In genomic region chr5:179866241-179867078, GRCh38 we compare ENCODE assay signal across 10 cellular contexts. TPM values are rescaled to one million over a fixed set of nuclear protein-coding genes. Genes with fewer than 3 reads are reported as not detected.
DNase-seq lines count a peak whose midpoint lies in the region; ATAC-seq and TF ChIP-seq lines count a peak whose summit lies in the region.
"Had no signal": no experiment of that assay in that cellular context is flagged by ENCODE, and none has a peak within 500 bp of the region (broad histone marks: within the 10 kb centered on the region; RNA-seq: fewer than 3 reads in every experiment).

No MANE protein-coding gene starts in this region.

- H3K9me3 Mint-ChIP-seq in CD14-positive monocyte: peaks cover 0 to 6% (median 0%) of the 10 kb centered on the region in 7 donors
- peaks cover 10% of the 10 kb centered on the region for H3K9me3 Mint-ChIP-seq in GM23338
- no peaks in the 10 kb centered on the region for H3K9me3 Mint-ChIP-seq in activated CD8-positive, alpha-beta T cell treated with anti-CD3 and anti-CD28 coated beads, Interleukin-2, amount 10 ng/mL, durations not matched to agents 7 days and 5 days (ENCODE audit: insufficient read depth)

- no peaks in the 10 kb centered on the region for H3K36me3 ChIP-seq in GM23338 (ENCODE audit: insufficient read depth)
- peaks cover 3% of the 10 kb centered on the region for H3K36me3 ChIP-seq in breast epithelium

- POLR2A ChIA-PET in activated CD8-positive, alpha-beta T cell treated with anti-CD3 and anti-CD28 coated beads, Interleukin-2, amount 10 ng/mL, durations not matched to agents 7 days and 5 days (lab: Charles Lee): no interaction called here

- H3K27ac ChIP-seq in GM23338 (ENCODE audit: low read depth) (no peak overlapping the region), breast epithelium (no peak overlapping the region)
- H3K27ac ChIP-seq: body of pancreas, parathyroid adenoma had no signal

- TF ChIP-seq CTCF in CD14-positive monocyte (IDR thresholded peaks at IDR 0.05) (no peak), GM23338 (conservative IDR thresholded peaks at IDR 0.05; ENCODE audit: low read depth in 2 of 2) (peak in 1 of 2 experiments; percentile 33; a peak in 3 of 4 replicates), breast epithelium (IDR thresholded peaks at IDR 0.05) (no peak)

- H3K27ac Mint-ChIP-seq in CD14-positive monocyte (peak overlapping the region in 2 of 7 donors; percentile 5 to 12), GM23338 (no peak overlapping the region)
- H3K27ac Mint-ChIP-seq in activated CD8-positive, alpha-beta T cell treated with anti-CD3 and anti-CD28 coated beads, Interleukin-2, amount 10 ng/mL, durations not matched to agents 7 days and 5 days: no peak overlapping the region

- H3K79me2 ChIP-seq in GM23338 (replicated peaks; ENCODE audit: insufficient read depth): no peaks in the 10 kb centered on the region
- H3K79me2 ChIP-seq: parathyroid adenoma had no signal

- H3K36me3 Mint-ChIP-seq in CD14-positive monocyte (peaks cover 79 to 88% of the 10 kb centered on the region in 2 donors), GM23338 (ENCODE audit: low read depth) (peaks cover 53% of the 10 kb centered on the region)
- H3K36me3 Mint-ChIP-seq in activated CD8-positive, alpha-beta T cell treated with anti-CD3 and anti-CD28 coated beads, Interleukin-2, amount 10 ng/mL, durations not matched to agents 7 days and 5 days (ENCODE audit: low read depth): peaks cover 28% of the 10 kb centered on the region

- TF ChIP-seq POLR2A in breast epithelium (IDR thresholded peaks at IDR 0.05): no peak

- intact Hi-C loops in CD14-positive monocyte (cut with micrococcal nuclease): no loop called here
- intact Hi-C loops in breast epithelium (cut with DNase I; ENCODE audit: low total_unique reads): no loop called here

- no peak overlapping the region for H3K4me2 ChIP-seq in GM23338

- H3K4me3 Mint-ChIP-seq in CD14-positive monocyte (no peak overlapping the region), GM23338 (no peak overlapping the region)
- no peak overlapping the region for H3K4me3 Mint-ChIP-seq in activated CD8-positive, alpha-beta T cell treated with anti-CD3 and anti-CD28 coated beads, Interleukin-2, amount 10 ng/mL, durations not matched to agents 7 days and 5 days

- CTCF ChIA-PET in activated CD8-positive, alpha-beta T cell treated with anti-CD3 and anti-CD28 coated beads, Interleukin-2, amount 10 ng/mL, durations not matched to agents 7 days and 5 days (lab: Charles Lee): interaction anchor here (0.7 to 1.3 kb wide), 2 partner anchors 10 to 224 kb away, joined by 3 read pairs; no protein-coding TSS in a partner anchor

- H3K4me3 ChIP-seq in GM23338: no peak overlapping the region
- no peak overlapping the region for H3K4me3 ChIP-seq in breast epithelium
- H3K4me3 ChIP-seq: body of pancreas had no signal

- H3K4me1 ChIP-seq in GM23338 (ENCODE audit: insufficient read depth) (no peaks in the 10 kb centered on the region), breast epithelium (no peaks in the 10 kb centered on the region)
- H3K4me1 ChIP-seq: body of pancreas, parathyroid adenoma had no signal

- no peak for ATAC-seq in GM23338
- ATAC-seq in activated CD8-positive, alpha-beta T cell treated with anti-CD3 and anti-CD28 coated beads, Interleukin-2, amount 10 ng/mL, durations not matched to agents 7 days and 5 days: peak; percentile 41
- peak; percentile 17 for ATAC-seq in left lobe of liver
- ATAC-seq in GM19023 (IDR thresholded peaks at IDR 0.05; ENCODE audit: unreplicated experiment): no peak
- ATAC-seq in GM21515 (IDR thresholded peaks at IDR 0.05; ENCODE audit: unreplicated experiment): no peak
- no peak for ATAC-seq in GM18502 (IDR thresholded peaks at IDR 0.05; ENCODE audit: poor library complexity, unreplicated experiment)
- ATAC-seq: body of pancreas had no signal

- no peak overlapping the region for H2AFZ ChIP-seq in GM23338
- H2AFZ ChIP-seq: parathyroid adenoma had no signal

- H3K27me3 ChIP-seq in GM23338 (ENCODE audit: insufficient read depth) (no peaks in the 10 kb centered on the region), breast epithelium (no peaks in the 10 kb centered on the region)
- H3K27me3 ChIP-seq: body of pancreas had no signal

- H3K27me3 Mint-ChIP-seq in CD14-positive monocyte (ENCODE audit: low read depth in 3 of 3) (peaks cover 0 to 2% (median 0%) of the 10 kb centered on the region in 3 donors), GM23338 (ENCODE audit: insufficient read depth, low read depth, poor library complexity) (peaks cover 7% of the 10 kb centered on the region)
- H3K27me3 Mint-ChIP-seq in activated CD8-positive, alpha-beta T cell treated with anti-CD3 and anti-CD28 coated beads, Interleukin-2, amount 10 ng/mL, durations not matched to agents 7 days and 5 days (ENCODE audit: low read depth): no peaks in the 10 kb centered on the region

- DNase-seq in CD14-positive monocyte (ENCODE audit: low spot score) (peak; percentile 31), GM23338 (ENCODE audit: low spot score) (peak; percentile 24), left lobe of liver (ENCODE audit: low spot score) (no peak), breast epithelium (ENCODE audit: low spot score in 2 of 2) (no peak)
- no peak for DNase-seq in activated CD8-positive, alpha-beta T cell treated with anti-CD3 and anti-CD28 coated beads, Interleukin-2, amount 10 ng/mL, durations not matched to agents 7 days and 5 days
- DNase-seq: body of pancreas had no signal

- H3K4me1 Mint-ChIP-seq in CD14-positive monocyte (peaks cover 8% of the 10 kb centered on the region), GM23338 (peaks cover 10% of the 10 kb centered on the region)
- H3K4me1 Mint-ChIP-seq in activated CD8-positive, alpha-beta T cell treated with anti-CD3 and anti-CD28 coated beads, Interleukin-2, amount 10 ng/mL, durations not matched to agents 7 days and 5 days (ENCODE audit: low read depth): peaks cover 2% of the 10 kb centered on the region

- H3F3A ChIP-seq in GM23338 (replicated peaks; ENCODE audit: low read depth): peaks cover 8% of the 10 kb centered on the region; the same call in 1 of the 2 replicates

- peaks cover 0 to 6% of the 10 kb centered on the region in 2 donors for H3K9me3 ChIP-seq in breast epithelium
- H3K9me3 ChIP-seq: body of pancreas had no signal

- no peaks in the 10 kb centered on the region; the same call in 1 of the 2 replicates for H4K20me1 ChIP-seq in GM23338 (replicated peaks; ENCODE audit: insufficient read depth)

- H3K9me2 ChIP-seq in GM23338 (ENCODE audit: insufficient read depth): no peaks in the 10 kb centered on the region

TF ChIP-seq in GM23338, 12 proteins besides CTCF, POLR2A, EP300 and RAD21 (continues in another document):
- no peak for TF ChIP-seq ZNF331 (CRISPR knock-in tag; IDR thresholded peaks at IDR 0.05; ENCODE audit: low read depth)

RNA-seq across cellular contexts. Expression of gene MRNIP, which starts 7.8 kb away (rescaled TPM):
- polyA plus RNA-seq in CD14-positive monocyte (1 to 10 TPM; 1.2 to 1.4 TPM), GM23338 (2016; fragmentation: Nextera tagmentation; extraction: Ambion mirVana) (18.0 and 18.2 TPM in 2 replicates)
- total RNA-seq in GM23338 (2014; rRNA removed; shearing (Covaris generic)): 29.4 and 34.4 TPM in 2 replicates
- total RNA-seq in activated CD8-positive, alpha-beta T cell treated with anti-CD3 and anti-CD28 coated beads, Interleukin-2, amount 10 ng/mL, durations not matched to agents 7 days and 5 days: 10 to 100 TPM; 16.1 to 17.1 TPM
- total RNA-seq in left lobe of liver (12.8 TPM), breast epithelium (10 to 100 TPM; 32.3 to 67.2 (median 48.8) TPM)

RNA-seq across cellular contexts. Expression of gene TBC1D9B, which starts 41.2 kb away (rescaled TPM):
- polyA plus RNA-seq in CD14-positive monocyte (10 to 100 TPM; 13.4 to 26.3 TPM), GM23338 (2016; fragmentation: Nextera tagmentation; extraction: Ambion mirVana) (17.1 and 19.0 TPM in 2 replicates)
- total RNA-seq in GM23338 (2014; rRNA removed; shearing (Covaris generic)): 34.5 and 38.0 TPM in 2 replicates
- total RNA-seq in activated CD8-positive, alpha-beta T cell treated with anti-CD3 and anti-CD28 coated beads, Interleukin-2, amount 10 ng/mL, durations not matched to agents 7 days and 5 days: 10 to 100 TPM; 70.5 to 72.7 TPM
- total RNA-seq in left lobe of liver (107 TPM), breast epithelium (100 to 1,000 TPM in 2 of 3 donors, 10 to 100 TPM in 1; 73.5 to 143 (median 105) TPM)

RNA-seq across cellular contexts. Expression of gene SQSTM1, which starts 45.8 kb away (rescaled TPM):
- polyA plus RNA-seq in CD14-positive monocyte (100 to 1,000 TPM; 275 to 312 TPM), GM23338 (2016; fragmentation: Nextera tagmentation; extraction: Ambion mirVana) (52.5 and 58.0 TPM in 2 replicates)
- total RNA-seq in GM23338 (2014; rRNA removed; shearing (Covaris generic)): 83.6 and 92.6 TPM in 2 replicates
- total RNA-seq in activated CD8-positive, alpha-beta T cell treated with anti-CD3 and anti-CD28 coated beads, Interleukin-2, amount 10 ng/mL, durations not matched to agents 7 days and 5 days: 100 to 1,000 TPM in 1 of 2 experiments, 10 to 100 TPM in 1; 100.0 to 102 TPM
- total RNA-seq in left lobe of liver (361 TPM), breast epithelium (100 to 1,000 TPM; 407 to 695 (median 462) TPM)

RNA-seq across cellular contexts. Expression of gene MGAT4B, which starts 59.8 kb away (rescaled TPM):
- 10 to 100 TPM; 12.4 to 14.3 TPM for polyA plus RNA-seq in CD14-positive monocyte
- total RNA-seq in GM23338 (2014; rRNA removed; shearing (Covaris generic)): 101 and 102 TPM in 2 replicates
- polyA plus RNA-seq in GM23338 (2016; fragmentation: Nextera tagmentation; extraction: Ambion mirVana): 32.3 and 37.7 TPM in 2 replicates
- 100 to 1,000 TPM in 1 of 2 experiments, 10 to 100 TPM in 1; 85.9 to 103 TPM for total RNA-seq in activated CD8-positive, alpha-beta T cell treated with anti-CD3 and anti-CD28 coated beads, Interleukin-2, amount 10 ng/mL, durations not matched to agents 7 days and 5 days
- 192 TPM for total RNA-seq in left lobe of liver
- total RNA-seq in breast epithelium: 10 to 100 TPM; 43.0 to 73.7 (median 54.6) TPM

Comparison
In these comparisons a context has a peak if more than half of its experiments do, and no peak if none do; other contexts are left out.
1. DNase-seq: peak in CD14-positive monocyte (single experiment) and GM23338 (single experiment); none in activated CD8-positive, alpha-beta T cell treated with anti-CD3 and anti-CD28 coated beads, Interleukin-2, amount 10 ng/mL, durations not matched to agents 7 days and 5 days (single experiment), left lobe of liver (single experiment) and breast epithelium (0 of 2).
2. ATAC-seq: peak in activated CD8-positive, alpha-beta T cell treated with anti-CD3 and anti-CD28 coated beads, Interleukin-2, amount 10 ng/mL, durations not matched to agents 7 days and 5 days (single experiment) and left lobe of liver (single experiment); none in GM23338 (single experiment), GM19023 (single experiment), GM21515 (single experiment) and GM18502 (single experiment).